19 cellular contexts compared by ENCODE assay signal in genomic region chr15:70344666-70345065, GRCh38.
DNase-seq lines count a peak whose midpoint lies in the region; ATAC-seq and TF ChIP-seq lines count a peak whose summit lies in the region.
"Had no signal": no experiment of that assay in that cellular context is flagged by ENCODE, and none has a peak within 500 bp of the region (broad histone marks: within the 10 kb centered on the region; RNA-seq: fewer than 3 reads in every experiment).

No MANE protein-coding gene starts in this region.

- peaks cover 0 to 30% (median 10%) of the 10 kb centered on the region in 4 donors for H3K4me1 ChIP-seq in right lobe of liver
- H3K4me1 ChIP-seq in tibial nerve: peaks cover 0 to 10% (median 3%) of the 10 kb centered on the region in 4 donors

- no peak for TF ChIP-seq POLR2A in right lobe of liver (IDR thresholded peaks at IDR 0.05)
- TF ChIP-seq POLR2A in tibial nerve (IDR thresholded peaks at IDR 0.05): no peak

- ATAC-seq in right lobe of liver (peak; percentile 2 to 66 (median 31)), GM18870 (IDR thresholded peaks at IDR 0.05; ENCODE audit: unreplicated experiment) (no peak)
- ATAC-seq: gastroesophageal sphincter, GM12878, right cardiac atrium had no signal

- intact Hi-C loops in right lobe of liver (cut with DNase I): no loop called here

- 40% methylated on average over 1 of the region's 3 CpGs for WGBS in right lobe of liver (ENCODE audit: insufficient coverage, low coverage, low lambda C conversion rate, missing lambda C conversion rate)
- WGBS in tibial nerve, 2 donors: 88 to 92% methylated on average over 3 of the region's 3 CpGs

- no peak overlapping the region for H3K27ac ChIP-seq in right lobe of liver
- H3K27ac ChIP-seq in tibial nerve: no peak overlapping the region
- H3K27ac ChIP-seq: BLaER1 treated with 17β-estradiol and CSF1 and Interleukin-3, amounts not matched to agents 10 nM and 100 nM; gastroesophageal sphincter; GM23248 had no signal

- H3K9me3 ChIP-seq in right lobe of liver: no peaks in the 10 kb centered on the region
- no peaks in the 10 kb centered on the region for H3K9me3 ChIP-seq in tibial nerve
- H3K9me3 ChIP-seq: BLaER1 treated with 17β-estradiol and CSF1 and Interleukin-3, amounts not matched to agents 10 nM and 100 nM; gastroesophageal sphincter had no signal

- no peak for TF ChIP-seq EP300 in tibial nerve (IDR thresholded peaks at IDR 0.05)

- no peak overlapping the region for H3K4me3 ChIP-seq in right lobe of liver
- no peak overlapping the region for H3K4me3 ChIP-seq in tibial nerve
- H3K4me3 ChIP-seq: BLaER1 treated with 17β-estradiol and CSF1 and Interleukin-3, amounts not matched to agents 10 nM and 100 nM; gastroesophageal sphincter; GM12878; GM23248 had no signal

- H3K36me3 ChIP-seq in right lobe of liver (no peaks in the 10 kb centered on the region), tibial nerve (no peaks in the 10 kb centered on the region)
- H3K36me3 ChIP-seq: BLaER1 treated with 17β-estradiol and CSF1 and Interleukin-3, amounts not matched to agents 10 nM and 100 nM; gastroesophageal sphincter had no signal

- TF ChIP-seq CTCF in right lobe of liver (IDR thresholded peaks at IDR 0.05): no peak
- TF ChIP-seq CTCF in tibial nerve (IDR thresholded peaks at IDR 0.05): no peak

- DNase-seq in DMS153 (lab: John Stamatoyannopoulos, UW) (peak; percentile 69), NCI-H128 (lab: John Stamatoyannopoulos, UW; ENCODE audit: unreplicated experiment) (peak; percentile 45), NCI-H774 (lab: John Stamatoyannopoulos, UW) (peak; percentile 80), right lobe of liver (peak in 2 of 3 donors; percentile 73 to 85), tibial nerve (ENCODE audit: low spot score in 2 of 2) (no peak), NOMO-1 (lab: John Stamatoyannopoulos, UW; ENCODE audit: unreplicated experiment in 2 of 2) (no peak), SIG-M5 treated with dmso at 0.1 percent for 504 hours (lab: John Stamatoyannopoulos, UW; ENCODE audit: unreplicated experiment) (no peak)
- DNase-seq: activated CD4-positive, CD25-positive, alpha-beta regulatory T cell treated with anti-CD3 and anti-CD28 coated beads, Interleukin-2, amount 50 U/mL, for 72 hours; activated naive CD4-positive, alpha-beta T cell treated with Interleukin-2 at 50 U/mL for 16 hours; GM23248; Kasumi-1; nephron progenitor cell; right cardiac atrium; substantia nigra; T-helper 2 cell had no signal

- no peaks in the 10 kb centered on the region for H3K27me3 ChIP-seq in right lobe of liver
- H3K27me3 ChIP-seq in tibial nerve: no peaks in the 10 kb centered on the region
- H3K27me3 ChIP-seq: BLaER1 treated with 17β-estradiol and CSF1 and Interleukin-3, amounts not matched to agents 10 nM and 100 nM; gastroesophageal sphincter had no signal

Comparison
In these comparisons a context has a peak if more than half of its experiments do, and no peak if none do; other contexts are left out.
1. DNase-seq: peak in DMS153 (single experiment), NCI-H128 (single experiment), NCI-H774 (single experiment) and right lobe of liver (2 of 3); none in tibial nerve (0 of 2), NOMO-1 (0 of 2) and SIG-M5 treated with dmso at 0.1 percent for 504 hours (single experiment).